Comparison of ENCODE assay signal across 8 cellular contexts in the genomic region with DNA sequence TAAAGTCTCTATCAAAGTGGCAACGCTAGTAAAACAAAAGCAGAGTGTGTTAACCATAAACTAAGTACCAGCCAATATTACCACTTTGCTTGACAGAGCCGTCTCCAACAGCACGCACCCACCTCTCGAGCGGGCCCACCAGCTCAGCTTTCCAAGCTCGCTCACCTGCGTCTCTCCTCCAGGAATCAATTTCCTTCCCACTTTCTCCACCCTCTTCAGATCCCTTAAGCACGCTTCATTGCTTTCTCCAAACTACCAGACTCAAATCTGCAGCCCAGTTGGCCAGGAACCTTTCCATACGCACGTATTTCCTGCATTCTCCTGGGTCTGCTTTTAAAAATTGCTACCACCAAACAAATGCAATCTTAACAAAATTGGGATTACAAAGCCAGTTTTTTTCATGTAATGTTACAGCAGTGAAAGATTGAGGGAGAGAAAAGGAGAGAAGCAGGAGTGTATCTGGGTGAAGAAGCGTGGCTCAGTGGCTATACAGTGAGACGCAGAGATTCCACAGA. TPM values are rescaled to one million over a fixed set of nuclear protein-coding genes. Genes with fewer than 3 reads are reported as not detected.
A peak's percentile ranks its signal among the peaks of the same experiment; 100 is the strongest.
DNase-seq lines count a peak whose midpoint lies in the region; ATAC-seq and TF ChIP-seq lines count a peak whose summit lies in the region.

No MANE protein-coding gene starts in this region.

- H3K4me2 ChIP-seq in SK-N-SH, result peak overlapping the region; percentile 90

- no peaks in the 10 kb centered on the region for H3K9me2 ChIP-seq in SK-N-SH

- H3K4me1 ChIP-seq in SK-N-SH (ENCODE audit: control insufficient read depth in 1 of 2, insufficient read depth in 2 of 2, low read depth in 1 of 2, low read length in 1 of 2) (peaks cover 0 to 23% of the 10 kb centered on the region in 2 experiments; a peak in 2 of 4 replicates), stomach smooth muscle (ENCODE audit: control insufficient read depth, insufficient read depth, low read length) (peaks cover 9% of the 10 kb centered on the region)

- H3K36me3 ChIP-seq in SK-N-SH (replicated peaks in 1 of 2; ENCODE audit: control insufficient read depth in 1 of 2, insufficient read depth in 2 of 2, low read length in 1 of 2) (no peaks in the 10 kb centered on the region), stomach smooth muscle (ENCODE audit: control insufficient read depth in 2 of 2, insufficient read depth in 2 of 2, low read length in 2 of 2) (no peaks in the 10 kb centered on the region)

- TF ChIP-seq CTCF in SK-N-SH (IDR thresholded peaks at IDR 0.05), result no peak

- no peaks in the 10 kb centered on the region for H3K9me3 ChIP-seq in SK-N-SH
- H3K9me3 ChIP-seq in iPS-18c (ENCODE audit: control insufficient read depth, insufficient read depth, low read length), result no peaks in the 10 kb centered on the region
- H3K9me3 ChIP-seq in stomach smooth muscle (ENCODE audit: control insufficient read depth in 2 of 2, low read length in 2 of 2), result no peaks in the 10 kb centered on the region

- ATAC-seq in SK-N-SH treated with all-trans-retinoic acid at 6 μM for 48 hours (no peak), HG02981 (IDR thresholded peaks at IDR 0.05; ENCODE audit: unreplicated experiment) (no peak), GM18498 (IDR thresholded peaks at IDR 0.05; ENCODE audit: unreplicated experiment) (no peak)

- TF ChIP-seq EP300 in SK-N-SH (IDR thresholded peaks at IDR 0.05; ENCODE audit: borderline replicate concordance in 1 of 2, low read depth in 1 of 2, low read length in 1 of 2), result no peak

- WGBS in SK-N-SH (ENCODE audit: low lambda C conversion rate), result 76% methylated on average over 12 of the region's 12 CpGs

- TF ChIP-seq RAD21 in SK-N-SH (IDR thresholded peaks at IDR 0.05; ENCODE audit: low read length), result no peak

- no peak overlapping the region for H3K9ac ChIP-seq in SK-N-SH
- H3K9ac ChIP-seq in stomach smooth muscle (ENCODE audit: low read length in 2 of 2), result peak overlapping the region; percentile 2 to 61

- H2AFZ ChIP-seq in SK-N-SH (ENCODE audit: low read depth), result peak overlapping the region; percentile 86; the same call in 1 of the 2 replicates

- H3K4me3 ChIP-seq in SK-N-SH (ENCODE audit: low read depth in 2 of 2, low read length in 1 of 2) (peak overlapping the region; percentile 72 to 73), iPS-18c (ENCODE audit: insufficient read depth, low read depth, low read length) (peak overlapping the region; percentile 71), stomach smooth muscle (ENCODE audit: low read length in 2 of 2) (peak overlapping the region; percentile 81 to 88)

- POLR2A ChIA-PET in SK-N-SH (lab: Yijun Ruan, JAX), result no interaction called here

- H3K4me3 Mint-ChIP-seq in activated naive CD8-positive, alpha-beta T cell, result peak overlapping the region; percentile 69

- H3K79me2 ChIP-seq in SK-N-SH (ENCODE audit: insufficient read depth), result no peaks in the 10 kb centered on the region

- H3K27ac Mint-ChIP-seq in activated naive CD8-positive, alpha-beta T cell, result no peak overlapping the region

- H4K20me1 ChIP-seq in SK-N-SH (ENCODE audit: insufficient read depth), result no peaks in the 10 kb centered on the region

- H3K36me3 Mint-ChIP-seq in activated naive CD8-positive, alpha-beta T cell, result no peaks in the 10 kb centered on the region

- H3K27me3 ChIP-seq in SK-N-SH (ENCODE audit: insufficient read depth) (no peaks in the 10 kb centered on the region), stomach smooth muscle (ENCODE audit: control insufficient read depth in 1 of 2, insufficient read depth in 2 of 2, low read length in 2 of 2) (no peaks in the 10 kb centered on the region)

- peaks cover 12% of the 10 kb centered on the region for H3K4me1 Mint-ChIP-seq in activated naive CD8-positive, alpha-beta T cell (ENCODE audit: low read depth)

- H3K27me3 Mint-ChIP-seq in activated naive CD8-positive, alpha-beta T cell, result peaks cover 29% of the 10 kb centered on the region

- DNase-seq in SK-N-SH (no peak), NCI-H524 treated with DMSO at 0.1 percent for 48 hours (lab: John Stamatoyannopoulos, UW) (no peak)

- H3K27ac ChIP-seq in SK-N-SH (ENCODE audit: low read depth in 2 of 2, low read length in 1 of 2) (peak overlapping the region in 1 of 2 experiments; percentile 38; a peak in 1 of 4 replicates), stomach smooth muscle (ENCODE audit: low read length) (peak overlapping the region; percentile 70)

- H3K9me3 Mint-ChIP-seq in activated naive CD8-positive, alpha-beta T cell (ENCODE audit: low read depth), result no peaks in the 10 kb centered on the region

- CTCF ChIA-PET in SK-N-SH (lab: Yijun Ruan, JAX), result interaction anchor here (1.2 to 1.5 kb wide), 2 partner anchors 17 to 19 kb away, joined by 4 read pairs; no protein-coding TSS in a partner anchor

- peaks cover 27% of the 10 kb centered on the region for H3F3A ChIP-seq in SK-N-SH (replicated peaks; ENCODE audit: insufficient read depth)

TF ChIP-seq in SK-N-SH, 30 proteins besides CTCF, POLR2A, EP300 and RAD21 (continues in another document):
- TF ChIP-seq, protein P1, sequence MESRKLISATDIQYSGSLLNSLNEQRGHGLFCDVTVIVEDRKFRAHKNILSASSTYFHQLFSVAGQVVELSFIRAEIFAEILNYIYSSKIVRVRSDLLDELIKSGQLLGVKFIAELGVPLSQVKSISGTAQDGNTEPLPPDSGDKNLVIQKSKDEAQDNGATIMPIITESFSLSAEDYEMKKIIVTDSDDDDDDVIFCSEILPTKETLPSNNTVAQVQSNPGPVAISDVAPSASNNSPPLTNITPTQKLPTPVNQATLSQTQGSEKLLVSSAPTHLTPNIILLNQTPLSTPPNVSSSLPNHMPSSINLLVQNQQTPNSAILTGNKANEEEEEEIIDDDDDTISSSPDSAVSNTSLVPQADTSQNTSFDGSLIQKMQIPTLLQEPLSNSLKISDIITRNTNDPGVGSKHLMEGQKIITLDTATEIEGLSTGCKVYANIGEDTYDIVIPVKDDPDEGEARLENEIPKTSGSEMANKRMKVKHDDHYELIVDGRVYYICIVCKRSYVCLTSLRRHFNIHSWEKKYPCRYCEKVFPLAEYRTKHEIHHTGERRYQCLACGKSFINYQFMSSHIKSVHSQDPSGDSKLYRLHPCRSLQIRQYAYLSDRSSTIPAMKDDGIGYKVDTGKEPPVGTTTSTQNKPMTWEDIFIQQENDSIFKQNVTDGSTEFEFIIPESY (IDR thresholded peaks at IDR 0.05; ENCODE audit: borderline replicate concordance, low read depth), result no peak
- no peak for TF ChIP-seq MEF2A (IDR thresholded peaks at IDR 0.05; ENCODE audit: borderline replicate concordance, low read depth)

TF ChIP-seq in SK-N-SH treated with all-trans-retinoic acid at 6 μM for 48 hours, 23 proteins besides CTCF, POLR2A, EP300 and RAD21 (continues in another document):
- TF ChIP-seq CSDC2 (CRISPR knock-in tag; IDR thresholded peaks at IDR 0.05) (no peak), SNAI2 (CRISPR knock-in tag; IDR thresholded peaks at IDR 0.05) (no peak), ZNF8 (CRISPR knock-in tag; IDR thresholded peaks at IDR 0.05) (no peak), ZC3H10 (CRISPR knock-in tag; IDR thresholded peaks at IDR 0.05) (no peak), ZNF70 (CRISPR knock-in tag; IDR thresholded peaks at IDR 0.05) (no peak), BACH2 (CRISPR knock-in tag; IDR thresholded peaks at IDR 0.05; ENCODE audit: borderline replicate concordance) (no peak)
- TF ChIP-seq, protein P2, sequence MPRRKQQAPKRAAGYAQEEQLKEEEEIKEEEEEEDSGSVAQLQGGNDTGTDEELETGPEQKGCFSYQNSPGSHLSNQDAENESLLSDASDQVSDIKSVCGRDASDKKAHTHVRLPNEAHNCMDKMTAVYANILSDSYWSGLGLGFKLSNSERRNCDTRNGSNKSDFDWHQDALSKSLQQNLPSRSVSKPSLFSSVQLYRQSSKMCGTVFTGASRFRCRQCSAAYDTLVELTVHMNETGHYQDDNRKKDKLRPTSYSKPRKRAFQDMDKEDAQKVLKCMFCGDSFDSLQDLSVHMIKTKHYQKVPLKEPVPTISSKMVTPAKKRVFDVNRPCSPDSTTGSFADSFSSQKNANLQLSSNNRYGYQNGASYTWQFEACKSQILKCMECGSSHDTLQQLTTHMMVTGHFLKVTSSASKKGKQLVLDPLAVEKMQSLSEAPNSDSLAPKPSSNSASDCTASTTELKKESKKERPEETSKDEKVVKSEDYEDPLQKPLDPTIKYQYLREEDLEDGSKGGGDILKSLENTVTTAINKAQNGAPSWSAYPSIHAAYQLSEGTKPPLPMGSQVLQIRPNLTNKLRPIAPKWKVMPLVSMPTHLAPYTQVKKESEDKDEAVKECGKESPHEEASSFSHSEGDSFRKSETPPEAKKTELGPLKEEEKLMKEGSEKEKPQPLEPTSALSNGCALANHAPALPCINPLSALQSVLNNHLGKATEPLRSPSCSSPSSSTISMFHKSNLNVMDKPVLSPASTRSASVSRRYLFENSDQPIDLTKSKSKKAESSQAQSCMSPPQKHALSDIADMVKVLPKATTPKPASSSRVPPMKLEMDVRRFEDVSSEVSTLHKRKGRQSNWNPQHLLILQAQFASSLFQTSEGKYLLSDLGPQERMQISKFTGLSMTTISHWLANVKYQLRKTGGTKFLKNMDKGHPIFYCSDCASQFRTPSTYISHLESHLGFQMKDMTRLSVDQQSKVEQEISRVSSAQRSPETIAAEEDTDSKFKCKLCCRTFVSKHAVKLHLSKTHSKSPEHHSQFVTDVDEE (CRISPR knock-in tag; IDR thresholded peaks at IDR 0.05), result no peak
- TF ChIP-seq, protein P3, sequence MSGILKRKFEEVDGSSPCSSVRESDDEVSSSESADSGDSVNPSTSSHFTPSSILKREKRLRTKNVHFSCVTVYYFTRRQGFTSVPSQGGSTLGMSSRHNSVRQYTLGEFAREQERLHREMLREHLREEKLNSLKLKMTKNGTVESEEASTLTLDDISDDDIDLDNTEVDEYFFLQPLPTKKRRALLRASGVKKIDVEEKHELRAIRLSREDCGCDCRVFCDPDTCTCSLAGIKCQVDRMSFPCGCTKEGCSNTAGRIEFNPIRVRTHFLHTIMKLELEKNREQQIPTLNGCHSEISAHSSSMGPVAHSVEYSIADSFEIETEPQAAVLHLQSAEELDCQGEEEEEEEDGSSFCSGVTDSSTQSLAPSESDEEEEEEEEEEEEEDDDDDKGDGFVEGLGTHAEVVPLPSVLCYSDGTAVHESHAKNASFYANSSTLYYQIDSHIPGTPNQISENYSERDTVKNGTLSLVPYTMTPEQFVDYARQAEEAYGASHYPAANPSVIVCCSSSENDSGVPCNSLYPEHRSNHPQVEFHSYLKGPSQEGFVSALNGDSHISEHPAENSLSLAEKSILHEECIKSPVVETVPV (CRISPR knock-in tag; IDR thresholded peaks at IDR 0.05), result no peak

RNA-seq across cellular contexts. Expression of a gene that starts 1.5 kb away (rescaled TPM):
- polyA plus RNA-seq in SK-N-SH (2012; rRNA removed), result 5.8 and 6.6 TPM in 2 replicates
- 7.6 and 8.1 TPM in 2 replicates for polyA plus RNA-seq in SK-N-SH (2012; cell fraction: cytosol; rRNA removed)
- polyA plus RNA-seq in SK-N-SH (2012; cell fraction: nucleus; rRNA removed), result 5.1 and 5.5 TPM in 2 replicates
